7 cellular contexts compared by ENCODE assay signal in genomic region chr18:67104700-67105284, GRCh38.
DNase-seq lines count a peak whose midpoint lies in the region; ATAC-seq, FAIRE-seq and TF ChIP-seq lines count a peak whose summit lies in the region.

No MANE protein-coding gene starts in this region.

- CTCF ChIA-PET in Panc1 (lab: Charles Lee) = interaction anchor here (0.7 kb wide), 1 partner anchor 544 kb away, joined by 3 read pairs; no protein-coding TSS in a partner anchor

- no peak overlapping the region for H3K4me2 ChIP-seq in Karpas-422 (ENCODE audit: low read depth, low read length, poor library complexity, severe bottlenecking)
- H3K4me2 ChIP-seq in astrocyte (ENCODE audit: low read length) = no peak overlapping the region

- no peak overlapping the region for H3K4me3 Mint-ChIP-seq in astrocyte (ENCODE audit: unreplicated experiment)

- FAIRE-seq in astrocyte (lab: Jason Lieb, UNC) = peak; percentile 59

- H3K27ac ChIP-seq in Karpas-422 (ENCODE audit: low read length) (no peak overlapping the region), Panc1 (ENCODE audit: low read length) (no peak overlapping the region), astrocyte (ENCODE audit: low read depth, low read length) (no peak overlapping the region)

- H3K4me1 Mint-ChIP-seq in astrocyte (ENCODE audit: low read depth, unreplicated experiment) = no peaks in the 10 kb centered on the region

- BruUV-seq in Panc1 (replicated peaks; lab: Mats Ljungman, UMichigan) = no TSS peak

- H3K27me3 Mint-ChIP-seq in astrocyte (ENCODE audit: low read depth, unreplicated experiment) = no peaks in the 10 kb centered on the region

- H3K9ac ChIP-seq in Karpas-422 (ENCODE audit: low read length) = no peak overlapping the region
- no peak overlapping the region for H3K9ac ChIP-seq in astrocyte (ENCODE audit: low read length)

- TF ChIP-seq CTCF in GM12874 (IDR thresholded peaks at IDR 0.05; ENCODE audit: insufficient read depth, low read depth, low read length) (peak; percentile 73), Panc1 (IDR thresholded peaks at IDR 0.05) (peak; percentile 71), astrocyte (IDR thresholded peaks at IDR 0.05; ENCODE audit: insufficient read depth, low read depth, low read length) (peak; percentile 82)

- H3K9me3 ChIP-seq in Karpas-422 (ENCODE audit: low read length) (no peaks in the 10 kb centered on the region), Panc1 (ENCODE audit: control insufficient read depth, insufficient read depth, low read depth, low read length) (no peaks in the 10 kb centered on the region), astrocyte (ENCODE audit: insufficient read depth, low read depth, low read length) (no peaks in the 10 kb centered on the region)

- H3K36me3 ChIP-seq in Karpas-422 (ENCODE audit: insufficient read depth, low read length) = no peaks in the 10 kb centered on the region
- no peaks in the 10 kb centered on the region for H3K36me3 ChIP-seq in Panc1 (ENCODE audit: control insufficient read depth, insufficient read depth, low read length)
- H3K36me3 ChIP-seq in astrocyte (ENCODE audit: insufficient read depth, low read length) = no peaks in the 10 kb centered on the region

- in situ Hi-C loops in Panc1 (cut with HindIII; ENCODE audit: low pct_unique_long_range_greater_than_20kb, low sequenced_read_pairs) = no loop called here

- peak; percentile 89 for ATAC-seq in Panc1

- H3K9me2 ChIP-seq in Karpas-422 (replicated peaks; ENCODE audit: insufficient read depth, low read length) = no peaks in the 10 kb centered on the region; the same call in 1 of the 2 replicates

- H3K79me2 ChIP-seq in Karpas-422 (ENCODE audit: low read length) (no peaks in the 10 kb centered on the region), astrocyte (ENCODE audit: insufficient read depth, low read length) (no peaks in the 10 kb centered on the region)

- H4K20me1 ChIP-seq in Karpas-422 (ENCODE audit: insufficient read depth, low read depth, low read length) (no peaks in the 10 kb centered on the region), astrocyte (ENCODE audit: insufficient read depth, low read length) (no peaks in the 10 kb centered on the region)

- intact Hi-C loops in Panc1 (cut with micrococcal nuclease; ENCODE audit: unreplicated experiment) = loop anchor here (1.0 kb wide), 1 partner anchor 96 kb away; no protein-coding TSS in a partner anchor

- POLR2A ChIA-PET in Panc1 (lab: Charles Lee) = no interaction called here

- DNase-seq in H4 (ENCODE audit: low spot score) (peak; percentile 81), Karpas-422 (peak; percentile 87), Panc1 (ENCODE audit: low read depth, low spot score) (peak; percentile 70), astrocyte (ENCODE audit: low read depth) (peak; percentile 52), iPS-NIHi11 (ENCODE audit: low spot score) (peak; percentile 45)
- DNase-seq in stimulated activated CD4-positive, alpha-beta T cell treated with anti-CD3 and anti-CD28 coated beads, Interleukin-1b, Interleukin-23, amount 100 ng/mL, for 24 hours (ENCODE audit: low read depth in 4 of 4, low spot score in 1 of 4) = peak in 3 of 4 experiments; percentile 3 to 7 (median 6)

- H3K4me1 ChIP-seq in Karpas-422 (ENCODE audit: low read length) = no peaks in the 10 kb centered on the region
- no peaks in the 10 kb centered on the region for H3K4me1 ChIP-seq in Panc1 (ENCODE audit: control insufficient read depth, insufficient read depth, low read length)
- H3K4me1 ChIP-seq in astrocyte (ENCODE audit: insufficient read depth, low read length) = no peaks in the 10 kb centered on the region

- H3K36me3 Mint-ChIP-seq in astrocyte (ENCODE audit: low read depth, unreplicated experiment) = no peaks in the 10 kb centered on the region

- no peak overlapping the region for H3K4me3 ChIP-seq in Karpas-422 (ENCODE audit: low read length)
- H3K4me3 ChIP-seq in Panc1 (ENCODE audit: low read depth in 2 of 2, low read length in 2 of 2) = no peak overlapping the region
- H3K4me3 ChIP-seq in astrocyte (ENCODE audit: insufficient read depth, low read depth, low read length) = no peak overlapping the region

- no peaks in the 10 kb centered on the region for H3K27me3 ChIP-seq in Karpas-422 (ENCODE audit: low read length)
- H3K27me3 ChIP-seq in Panc1 (ENCODE audit: control insufficient read depth, insufficient read depth, low read length) = no peaks in the 10 kb centered on the region
- H3K27me3 ChIP-seq in astrocyte (ENCODE audit: insufficient read depth, low read length) = no peaks in the 10 kb centered on the region

- no peak overlapping the region for H3K27ac Mint-ChIP-seq in astrocyte (ENCODE audit: unreplicated experiment)

- H2AFZ ChIP-seq in Karpas-422 (ENCODE audit: low read length) (no peak overlapping the region), astrocyte (ENCODE audit: low read depth, low read length) (no peak overlapping the region)

- H3K9me3 Mint-ChIP-seq in astrocyte (ENCODE audit: unreplicated experiment) = no peaks in the 10 kb centered on the region

Comparison
In these comparisons a context has a peak if more than half of its experiments do, and no peak if none do; other contexts are left out.
1. DNase-seq: peak in every context shown above with its lines; median percentile 87 in Karpas-422; 81 in H4; 70 in Panc1; 52 in astrocyte; 45 in iPS-NIHi11; 6 in stimulated activated CD4-positive, alpha-beta T cell treated with anti-CD3 and anti-CD28 coated beads, Interleukin-1b, Interleukin-23, amount 100 ng/mL, for 24 hours.